Comparison of ENCODE assay signal across 8 cellular contexts in genomic region chr6:62982951-62983350, GRCh38.
"Had no signal": no experiment of that assay in that cellular context is flagged by ENCODE, and none has a peak within 500 bp of the region (broad histone marks: within the 10 kb centered on the region; RNA-seq: fewer than 3 reads in every experiment).

No MANE protein-coding gene starts in this region.

- H3K4me3 ChIP-seq: GM23248, HAP-1 had no signal

- H3K9me3 ChIP-seq: HAP-1 had no signal

- H2AFZ ChIP-seq: GM23248 had no signal

- H3K4me1 ChIP-seq: HAP-1 had no signal

- ATAC-seq: HCT116 had no signal

- H3K36me3 ChIP-seq: HAP-1 had no signal

- DNase-seq: GM23248, GOT3, H7, IMR-90, KBM-7 had no signal

- H3K9ac ChIP-seq: GM23248, KMS-11 had no signal

- H3K4me2 ChIP-seq: KMS-11 had no signal

- H3K27ac ChIP-seq: GM23248, KMS-11 had no signal
